18 cellular contexts compared by ENCODE assay signal in genomic region chr12:128795530-128796361, GRCh38. TPM values are rescaled to one million over a fixed set of nuclear protein-coding genes. Genes with fewer than 3 reads are reported as not detected.
DNase-seq lines count a peak whose midpoint lies in the region; ATAC-seq and TF ChIP-seq lines count a peak whose summit lies in the region.
"Had no signal": no experiment of that assay in that cellular context is flagged by ENCODE, and none has a peak within 500 bp of the region (broad histone marks: within the 10 kb centered on the region; RNA-seq: fewer than 3 reads in every experiment).

No MANE protein-coding gene starts in this region.

- no peaks in the 10 kb centered on the region for H3K9me3 Mint-ChIP-seq in activated naive CD4-positive, alpha-beta T cell treated with anti-CD3 and anti-CD28 coated beads, Interleukin-2, amount 10 ng/mL, durations not matched to agents 7 days and 5 days
- H3K9me3 Mint-ChIP-seq in stimulated activated naive B cell treated with anti-CD40 and anti-IgM and Interleukin-4, amounts not matched to agents 10 μg/mL and 1 μg/mL and 100 μg/mL, for 72 hours, result no peaks in the 10 kb centered on the region
- peaks cover 47% of the 10 kb centered on the region for H3K9me3 Mint-ChIP-seq in WTC11
- H3K9me3 Mint-ChIP-seq: activated CD4-positive, alpha-beta memory T cell treated with anti-CD3 and anti-CD28 coated beads, Interleukin-2, amount 10 ng/mL, durations not matched to agents 7 days and 5 days had no signal

- peaks cover 70% of the 10 kb centered on the region for H4K20me1 ChIP-seq in OCI-LY3 (ENCODE audit: insufficient read depth, low read length)

- no peak overlapping the region for H3K9ac ChIP-seq in OCI-LY3 (ENCODE audit: low read length)

- no peaks in the 10 kb centered on the region for H3K27me3 ChIP-seq in OCI-LY3 (ENCODE audit: low read depth, low read length)

- no peak overlapping the region for H3K4me3 Mint-ChIP-seq in activated naive CD4-positive, alpha-beta T cell treated with anti-CD3 and anti-CD28 coated beads, Interleukin-2, amount 10 ng/mL, durations not matched to agents 7 days and 5 days
- H3K4me3 Mint-ChIP-seq in stimulated activated naive B cell treated with anti-CD40 and anti-IgM and Interleukin-4, amounts not matched to agents 10 μg/mL and 1 μg/mL and 100 μg/mL, for 72 hours, result peak overlapping the region; percentile 59 to 81
- H3K4me3 Mint-ChIP-seq in WTC11, result no peak overlapping the region
- H3K4me3 Mint-ChIP-seq: activated CD4-positive, alpha-beta memory T cell treated with anti-CD3 and anti-CD28 coated beads, Interleukin-2, amount 10 ng/mL, durations not matched to agents 7 days and 5 days had no signal

- H3K9me3 ChIP-seq in OCI-LY3 (ENCODE audit: insufficient read depth, low read length), result no peaks in the 10 kb centered on the region

- peak overlapping the region; percentile 63 for H3K4me2 ChIP-seq in OCI-LY3 (ENCODE audit: low read length)

- no peaks in the 10 kb centered on the region for H3K27me3 Mint-ChIP-seq in activated naive CD4-positive, alpha-beta T cell treated with anti-CD3 and anti-CD28 coated beads, Interleukin-2, amount 10 ng/mL, durations not matched to agents 7 days and 5 days
- no peaks in the 10 kb centered on the region for H3K27me3 Mint-ChIP-seq in stimulated activated naive B cell treated with anti-CD40 and anti-IgM and Interleukin-4, amounts not matched to agents 10 μg/mL and 1 μg/mL and 100 μg/mL, for 72 hours
- peaks cover 13% of the 10 kb centered on the region for H3K27me3 Mint-ChIP-seq in WTC11 (ENCODE audit: low read depth)
- H3K27me3 Mint-ChIP-seq: activated CD4-positive, alpha-beta memory T cell treated with anti-CD3 and anti-CD28 coated beads, Interleukin-2, amount 10 ng/mL, durations not matched to agents 7 days and 5 days had no signal

- peaks cover 43% of the 10 kb centered on the region for H3K79me2 ChIP-seq in OCI-LY3 (ENCODE audit: low read length)

- peak overlapping the region; percentile 28 for H3K27ac Mint-ChIP-seq in activated naive CD4-positive, alpha-beta T cell treated with anti-CD3 and anti-CD28 coated beads, Interleukin-2, amount 10 ng/mL, durations not matched to agents 7 days and 5 days
- peak overlapping the region; percentile 99 for H3K27ac Mint-ChIP-seq in stimulated activated naive B cell treated with anti-CD40 and anti-IgM and Interleukin-4, amounts not matched to agents 10 μg/mL and 1 μg/mL and 100 μg/mL, for 72 hours
- no peak overlapping the region for H3K27ac Mint-ChIP-seq in WTC11

- peaks cover 89% of the 10 kb centered on the region for H3K36me3 ChIP-seq in OCI-LY3 (replicated peaks; ENCODE audit: low read depth, low read length)

- no peak overlapping the region for H2AFZ ChIP-seq in OCI-LY3 (ENCODE audit: low read depth, low read length)

- no peak overlapping the region; the same call in 1 of the 2 replicates for H3K4me3 ChIP-seq in OCI-LY3 (ENCODE audit: low read length)
- H3K4me3 ChIP-seq: skin epidermis had no signal

- peaks cover 83% of the 10 kb centered on the region for H3K4me1 ChIP-seq in OCI-LY3 (ENCODE audit: low read length)

- ATAC-seq in stimulated activated naive B cell treated with anti-CD40 and anti-IgM and Interleukin-4, amounts not matched to agents 10 μg/mL and 1 μg/mL and 100 μg/mL, for 72 hours (replicated peaks), result peak; percentile 22 to 51
- ATAC-seq in WTC11, result no peak

- CTCF ChIA-PET in activated naive CD4-positive, alpha-beta T cell treated with anti-CD3 and anti-CD28 coated beads, Interleukin-2, amount 10 ng/mL, durations not matched to agents 7 days and 5 days (lab: Charles Lee), result interaction anchor here (0.6 kb wide), 1 partner anchor 400 kb away, joined by 3 read pairs; no protein-coding TSS in a partner anchor
- CTCF ChIA-PET in WTC11 (lab: Charles Lee), result no interaction called here

- H3K4me1 Mint-ChIP-seq in activated naive CD4-positive, alpha-beta T cell treated with anti-CD3 and anti-CD28 coated beads, Interleukin-2, amount 10 ng/mL, durations not matched to agents 7 days and 5 days, result peaks cover 21% of the 10 kb centered on the region
- H3K4me1 Mint-ChIP-seq in stimulated activated naive B cell treated with anti-CD40 and anti-IgM and Interleukin-4, amounts not matched to agents 10 μg/mL and 1 μg/mL and 100 μg/mL, for 72 hours, result peaks cover 72 to 92% of the 10 kb centered on the region in 2 donors
- H3K4me1 Mint-ChIP-seq in WTC11, result peaks cover 3% of the 10 kb centered on the region; the same call in 1 of the 2 replicates

- DNase-seq in activated naive CD4-positive, alpha-beta T cell treated with anti-CD3 and anti-CD28 coated beads, Interleukin-2, amount 10 ng/mL, durations not matched to agents 7 days and 5 days, result no peak
- no peak for DNase-seq in activated naive CD4-positive, alpha-beta T cell (lab: John Stamatoyannopoulos, UW)
- DNase-seq in germinal center (ENCODE audit: low spot score) (peak; percentile 56), WTC11 (ENCODE audit: low spot score) (no peak), LoVo (ENCODE audit: low spot score) (no peak), GM10266 (ENCODE audit: extremely low spot score) (no peak)
- no peak for DNase-seq in stimulated activated naive B cell treated with anti-CD40 and anti-IgM and Interleukin-4, amounts not matched to agents 10 μg/mL and 1 μg/mL and 100 μg/mL, for 72 hours
- DNase-seq: ACHN; activated CD4-positive, alpha-beta memory T cell treated with anti-CD3 and anti-CD28 coated beads, Interleukin-2, amount 10 ng/mL, durations not matched to agents 7 days and 5 days; activated effector memory CD4-positive, alpha-beta T cell treated with anti-CD3 and anti-CD28 coated beads, Interleukin-2, amount 50 U/mL, for 16 hours; glutamatergic neuron; H7; NCI-H2107; NCI-H82; SHP77; stimulated activated naive CD4-positive, alpha-beta T cell treated with Interleukin-2 at 50 U/mL for 16 hours had no signal

- peaks cover 59% of the 10 kb centered on the region for H3K36me3 Mint-ChIP-seq in activated naive CD4-positive, alpha-beta T cell treated with anti-CD3 and anti-CD28 coated beads, Interleukin-2, amount 10 ng/mL, durations not matched to agents 7 days and 5 days
- peaks cover 85 to 96% of the 10 kb centered on the region in 2 donors for H3K36me3 Mint-ChIP-seq in stimulated activated naive B cell treated with anti-CD40 and anti-IgM and Interleukin-4, amounts not matched to agents 10 μg/mL and 1 μg/mL and 100 μg/mL, for 72 hours
- H3K36me3 Mint-ChIP-seq in WTC11, result peaks cover 90% of the 10 kb centered on the region

- H3K27ac ChIP-seq in OCI-LY3 (ENCODE audit: low read length), result peak overlapping the region; percentile 63

- TF ChIP-seq CTCF in OCI-LY3 (IDR thresholded peaks at IDR 0.05; ENCODE audit: low read depth, low read length), result no peak
- no peak for TF ChIP-seq CTCF in WTC11 (IDR thresholded peaks at IDR 0.05)
- TF ChIP-seq CTCF in GM10266 (IDR thresholded peaks at IDR 0.05; ENCODE audit: control insufficient read depth, insufficient read depth, low read depth, missing control alignments), result no peak

- POLR2A ChIA-PET in WTC11 (lab: Charles Lee), result no interaction called here

TF ChIP-seq in WTC11, 78 proteins besides CTCF, POLR2A, EP300 and RAD21:
- TF ChIP-seq NR3C1 (CRISPR knock-in tag; conservative IDR thresholded peaks at IDR 0.05; ENCODE audit: low read depth) (no peak), JUN (CRISPR knock-in tag; IDR thresholded peaks at IDR 0.05) (no peak), NR2C2 (CRISPR knock-in tag; IDR thresholded peaks at IDR 0.05) (no peak), MLX (CRISPR knock-in tag; IDR thresholded peaks at IDR 0.05) (no peak)
- TF ChIP-seq, protein P1, sequence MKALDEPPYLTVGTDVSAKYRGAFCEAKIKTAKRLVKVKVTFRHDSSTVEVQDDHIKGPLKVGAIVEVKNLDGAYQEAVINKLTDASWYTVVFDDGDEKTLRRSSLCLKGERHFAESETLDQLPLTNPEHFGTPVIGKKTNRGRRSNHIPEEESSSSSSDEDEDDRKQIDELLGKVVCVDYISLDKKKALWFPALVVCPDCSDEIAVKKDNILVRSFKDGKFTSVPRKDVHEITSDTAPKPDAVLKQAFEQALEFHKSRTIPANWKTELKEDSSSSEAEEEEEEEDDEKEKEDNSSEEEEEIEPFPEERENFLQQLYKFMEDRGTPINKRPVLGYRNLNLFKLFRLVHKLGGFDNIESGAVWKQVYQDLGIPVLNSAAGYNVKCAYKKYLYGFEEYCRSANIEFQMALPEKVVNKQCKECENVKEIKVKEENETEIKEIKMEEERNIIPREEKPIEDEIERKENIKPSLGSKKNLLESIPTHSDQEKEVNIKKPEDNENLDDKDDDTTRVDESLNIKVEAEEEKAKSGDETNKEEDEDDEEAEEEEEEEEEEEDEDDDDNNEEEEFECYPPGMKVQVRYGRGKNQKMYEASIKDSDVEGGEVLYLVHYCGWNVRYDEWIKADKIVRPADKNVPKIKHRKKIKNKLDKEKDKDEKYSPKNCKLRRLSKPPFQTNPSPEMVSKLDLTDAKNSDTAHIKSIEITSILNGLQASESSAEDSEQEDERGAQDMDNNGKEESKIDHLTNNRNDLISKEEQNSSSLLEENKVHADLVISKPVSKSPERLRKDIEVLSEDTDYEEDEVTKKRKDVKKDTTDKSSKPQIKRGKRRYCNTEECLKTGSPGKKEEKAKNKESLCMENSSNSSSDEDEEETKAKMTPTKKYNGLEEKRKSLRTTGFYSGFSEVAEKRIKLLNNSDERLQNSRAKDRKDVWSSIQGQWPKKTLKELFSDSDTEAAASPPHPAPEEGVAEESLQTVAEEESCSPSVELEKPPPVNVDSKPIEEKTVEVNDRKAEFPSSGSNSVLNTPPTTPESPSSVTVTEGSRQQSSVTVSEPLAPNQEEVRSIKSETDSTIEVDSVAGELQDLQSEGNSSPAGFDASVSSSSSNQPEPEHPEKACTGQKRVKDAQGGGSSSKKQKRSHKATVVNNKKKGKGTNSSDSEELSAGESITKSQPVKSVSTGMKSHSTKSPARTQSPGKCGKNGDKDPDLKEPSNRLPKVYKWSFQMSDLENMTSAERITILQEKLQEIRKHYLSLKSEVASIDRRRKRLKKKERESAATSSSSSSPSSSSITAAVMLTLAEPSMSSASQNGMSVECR (CRISPR knock-in tag; IDR thresholded peaks at IDR 0.05; ENCODE audit: borderline replicate concordance), result no peak

RNA-seq across cellular contexts. Expression of gene SLC15A4, which starts 28.0 kb away (rescaled TPM):
- 5.6 to 6.4 TPM (median 5.8 TPM) in 3 replicates for total RNA-seq in WTC11 (2021)

RNA-seq across cellular contexts. Expression of gene GLT1D1, which starts 57.5 kb away (rescaled TPM):
- 1.4 to 1.5 TPM (median 1.5 TPM) in 3 replicates for total RNA-seq in WTC11 (2021)
- total RNA-seq: activated CD4-positive, alpha-beta memory T cell treated with anti-CD3 and anti-CD28 coated beads, Interleukin-2, amount 10 ng/mL, durations not matched to agents 7 days and 5 days had no signal

Comparison
In these comparisons a context has a peak if more than half of its experiments do, and no peak if none do; other contexts are left out.
1. H3K4me3 Mint-ChIP-seq: peak in stimulated activated naive B cell treated with anti-CD40 and anti-IgM and Interleukin-4, amounts not matched to agents 10 μg/mL and 1 μg/mL and 100 μg/mL, for 72 hours (2 of 2); none in activated naive CD4-positive, alpha-beta T cell treated with anti-CD3 and anti-CD28 coated beads, Interleukin-2, amount 10 ng/mL, durations not matched to agents 7 days and 5 days (single experiment) and WTC11 (single experiment).